Comparison of ENCODE assay signal across 9 cellular contexts in genomic region chr11:117094776-117095175, GRCh38. TPM values are rescaled to one million over a fixed set of nuclear protein-coding genes. Genes with fewer than 3 reads are reported as not detected.
DNase-seq lines count a peak whose midpoint lies in the region; ATAC-seq, FAIRE-seq and TF ChIP-seq lines count a peak whose summit lies in the region.
"Had no signal": no experiment of that assay in that cellular context is flagged by ENCODE, and none has a peak within 500 bp of the region (broad histone marks: within the 10 kb centered on the region; RNA-seq: fewer than 3 reads in every experiment).

No MANE protein-coding gene starts in this region.

- H3K27me3 ChIP-seq in heart right ventricle (no peaks in the 10 kb centered on the region), bronchial epithelial cell (ENCODE audit: control insufficient read depth, insufficient read depth, low read length) (no peaks in the 10 kb centered on the region), esophagus squamous epithelium (no peaks in the 10 kb centered on the region)

- TF ChIP-seq POLR2A in esophagus squamous epithelium (IDR thresholded peaks at IDR 0.05): no peak

- peak in 1 of 9 donors; percentile 3 for TF ChIP-seq CTCF in heart right ventricle (IDR thresholded peaks at IDR 0.05)
- no peak for TF ChIP-seq CTCF in bronchial epithelial cell (IDR thresholded peaks at IDR 0.05; ENCODE audit: insufficient read depth, low read length, severe bottlenecking)
- no peak for TF ChIP-seq CTCF in type B pancreatic cell (conservative IDR thresholded peaks at IDR 0.05)
- TF ChIP-seq CTCF in esophagus squamous epithelium (IDR thresholded peaks at IDR 0.05): no peak

- intact Hi-C loops in heart right ventricle (cut with DNase I) (loop anchor here in 6 of 10 donors (5.0 to 10.0 kb wide), 5 partner anchors 52 to 162 kb away; no protein-coding TSS in a partner anchor), cardiac septum (cut with DNase I) (loop anchor here (5.0 kb wide), 1 partner anchor 207 kb away; no protein-coding TSS in a partner anchor), esophagus squamous epithelium (cut with DNase I) (no loop called here)

- H3K4me3 ChIP-seq in heart right ventricle (peak overlapping the region in 4 of 10 donors; percentile 3 to 89 (median 40)), bronchial epithelial cell (ENCODE audit: low read depth, low read length) (no peak overlapping the region), esophagus squamous epithelium (peak overlapping the region in 2 of 4 donors; percentile 2 to 37)

- peaks cover 8 to 69% (median 54%) of the 10 kb centered on the region in 9 donors for H3K4me1 ChIP-seq in heart right ventricle
- H3K4me1 ChIP-seq in esophagus squamous epithelium: peaks cover 7 to 85% (median 52%) of the 10 kb centered on the region in 3 donors

- FAIRE-seq in bronchial epithelial cell (lab: Jason Lieb, UNC): no peak

- H3K27ac ChIP-seq in heart right ventricle (peak overlapping the region in 8 of 10 donors; percentile 10 to 100 (median 96)), esophagus squamous epithelium (peak overlapping the region in 2 of 4 donors; percentile 92 to 98)

- peaks cover 8% of the 10 kb centered on the region for H3K9me3 Mint-ChIP-seq in type B pancreatic cell

- ATAC-seq in heart right ventricle: peak in 2 of 8 donors; percentile 30 to 34
- no peak for ATAC-seq in HG02840 (IDR thresholded peaks at IDR 0.05; ENCODE audit: low FRiP score, unreplicated experiment)

- H3K36me3 ChIP-seq in heart right ventricle (no peaks in the 10 kb centered on the region), bronchial epithelial cell (ENCODE audit: control insufficient read depth, insufficient read depth, low read length) (no peaks in the 10 kb centered on the region), esophagus squamous epithelium (no peaks in the 10 kb centered on the region)

- H3K27ac Mint-ChIP-seq in type B pancreatic cell: peak overlapping the region; percentile 97

- H3K27me3 Mint-ChIP-seq in type B pancreatic cell: peaks cover 3% of the 10 kb centered on the region

- H3K9me3 ChIP-seq in heart right ventricle: no peaks in the 10 kb centered on the region
- H3K9me3 ChIP-seq in esophagus squamous epithelium: no peaks in the 10 kb centered on the region

- H3K4me3 Mint-ChIP-seq in type B pancreatic cell: peak overlapping the region; percentile 100

- WGBS in heart right ventricle, 2 donors: 22 to 33% methylated on average over 4 of the region's 4 CpGs
- 18 to 22% methylated on average over 4 of the region's 4 CpGs for WGBS in esophagus squamous epithelium, 2 donors

- no peak for DNase-seq in heart right ventricle
- no peak for DNase-seq in cardiac septum (ENCODE audit: low spot score)
- peak; percentile 41 for DNase-seq in bronchial epithelial cell (ENCODE audit: low read depth)
- DNase-seq in medulla oblongata (ENCODE audit: extremely low spot score): peak; percentile 68
- DNase-seq in type B pancreatic cell (ENCODE audit: extremely low spot score, unreplicated experiment): no peak
- DNase-seq in esophagus squamous epithelium (lab: John Stamatoyannopoulos, UW): no peak
- no peak for DNase-seq in NCI-H2227 (lab: John Stamatoyannopoulos, UW; ENCODE audit: unreplicated experiment)
- DNase-seq: activated CD4-positive, alpha-beta T cell treated with anti-CD3 and anti-CD28 coated beads for 48 hours had no signal

- peaks cover 19% of the 10 kb centered on the region for H3K36me3 Mint-ChIP-seq in type B pancreatic cell

- peaks cover 43% of the 10 kb centered on the region for H3K4me1 Mint-ChIP-seq in type B pancreatic cell (ENCODE audit: unreplicated experiment)

RNA-seq across cellular contexts. Expression of gene SIK3, which starts 3.5 kb away (rescaled TPM):
- 10 to 100 TPM; 27.8 to 47.3 (median 39.3) TPM for total RNA-seq in heart right ventricle
- 10 to 100 TPM in 1 of 2 donors, 1 to 10 TPM in 1; 9.9 to 15.1 TPM for polyA plus RNA-seq in heart right ventricle
- total RNA-seq in cardiac septum: 47.4 TPM
- total RNA-seq in bronchial epithelial cell: 6.8 and 7.3 TPM in 2 replicates
- total RNA-seq in type B pancreatic cell (ENCODE audit: low replicate concordance): 39.0 and 39.9 TPM in 2 replicates
- total RNA-seq in esophagus squamous epithelium: 10 to 100 TPM; 16.2 to 35.1 (median 20.3) TPM

RNA-seq across cellular contexts. Expression of gene PAFAH1B2, which starts 49.3 kb away (rescaled TPM):
- total RNA-seq in heart right ventricle (10 to 100 TPM; 48.8 to 71.5 (median 64.2) TPM), cardiac septum (68.9 TPM), bronchial epithelial cell (148 and 226 TPM in 2 replicates), type B pancreatic cell (ENCODE audit: low replicate concordance) (94.5 and 101 TPM in 2 replicates), esophagus squamous epithelium (10 to 100 TPM; 33.2 to 64.0 (median 48.5) TPM)
- polyA plus RNA-seq in heart right ventricle: 10 to 100 TPM; 18.7 to 21.6 TPM

Comparison
In these comparisons a context has a peak if more than half of its experiments do, and no peak if none do; other contexts are left out.
1. DNase-seq: peak in bronchial epithelial cell (single experiment) and medulla oblongata (single experiment); none in heart right ventricle (0 of 2), cardiac septum (single experiment), type B pancreatic cell (single experiment), esophagus squamous epithelium (single experiment) and NCI-H2227 (single experiment).